Comparison of ENCODE assay signal across 16 cellular contexts in the genomic region with DNA sequence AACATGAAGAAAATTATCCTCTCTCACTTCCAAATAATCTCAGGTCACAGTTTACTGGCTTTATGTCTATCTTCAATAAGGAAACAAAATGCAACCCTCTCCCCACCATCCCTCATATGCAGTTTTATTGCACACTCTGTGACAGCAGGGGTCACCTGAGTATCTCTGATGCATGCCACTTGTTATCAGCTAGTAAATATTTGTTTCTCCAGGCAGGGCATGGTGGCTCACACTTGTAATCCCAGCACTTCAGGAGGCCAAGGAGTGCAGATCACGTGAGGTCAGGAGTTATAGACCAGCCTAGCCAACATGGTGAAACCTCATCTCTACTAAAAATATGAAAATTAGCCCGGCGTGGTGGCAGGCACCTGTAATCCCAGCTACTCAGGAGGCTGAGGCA.
"Had no signal": no experiment of that assay in that cellular context is flagged by ENCODE, and none has a peak within 500 bp of the region (broad histone marks: within the 10 kb centered on the region; RNA-seq: fewer than 3 reads in every experiment).

No MANE protein-coding gene starts in this region.

- H3K27me3 ChIP-seq: right atrium auricular region, tibial nerve had no signal

- ATAC-seq: activated CD8-positive, alpha-beta T cell treated with anti-CD3 and anti-CD28 coated beads for 36 hours; activated T-helper 17 cell treated with anti-CD3 and anti-CD28 coated beads, Interleukin-2, amount 50 U/mL, for 72 hours; effector memory CD8-positive, alpha-beta T cell had no signal

- H3K4me3 ChIP-seq: prostate gland, right atrium auricular region, tibial nerve had no signal

- H3K4me1 ChIP-seq: prostate gland, right atrium auricular region, tibial nerve had no signal

- H3K36me3 ChIP-seq: prostate gland, right atrium auricular region, tibial nerve had no signal

- H3K27ac ChIP-seq: prostate gland, right atrium auricular region, tibial nerve had no signal

- DNase-seq: activated CD4-positive, alpha-beta T cell treated with anti-CD3 and anti-CD28 coated beads for 48 hours; activated CD4-positive, CD25-positive, alpha-beta regulatory T cell; activated CD8-positive, alpha-beta T cell treated with anti-CD3 and anti-CD28 coated beads for 36 hours; activated naive CD4-positive, alpha-beta T cell; activated naive CD8-positive, alpha-beta T cell treated with anti-CD3 and anti-CD28 coated beads for 36 hours; activated T-cell treated with anti-CD3 and anti-CD28 coated beads, Interleukin-2, amount 50 U/mL, for 1 hour; amygdala; effector memory CD8-positive, alpha-beta T cell; foreskin fibroblast; midbrain; nephron progenitor cell; occipital lobe had no signal

- H3K9me3 ChIP-seq: prostate gland, right atrium auricular region had no signal
